In genomic region chr1:40736085-40736531, GRCh38 we compare ENCODE assay signal across 2 cellular contexts.
TF ChIP-seq lines count a peak whose summit lies in the region.

No MANE protein-coding gene starts in this region.

TF ChIP-seq in H1, 55 proteins besides CTCF, POLR2A, EP300 and RAD21:
- TF ChIP-seq USF2 (IDR thresholded peaks at IDR 0.05; ENCODE audit: low read length) (peak; percentile 54), CBX5 (IDR thresholded peaks at IDR 0.05; ENCODE audit: low read depth, low read length) (no peak), SIX5 (IDR thresholded peaks at IDR 0.05; ENCODE audit: low read depth, low read length) (no peak)

TF ChIP-seq in HepG2, 621 proteins besides CTCF, POLR2A, EP300 and RAD21:
- no peak for TF ChIP-seq CSRNP2 (CRISPR knock-in tag; conservative IDR thresholded peaks at IDR 0.05; ENCODE audit: low read depth)
- no peak for TF ChIP-seq ZBTB43 (CRISPR knock-in tag; conservative IDR thresholded peaks at IDR 0.05)
- no peak for TF ChIP-seq ZNF136 (CRISPR knock-in tag; IDR thresholded peaks at IDR 0.05; ENCODE audit: low read depth)
- no peak for TF ChIP-seq ZMYM4 (CRISPR knock-in tag; IDR thresholded peaks at IDR 0.05)
- TF ChIP-seq ZNF7 (CRISPR knock-in tag; IDR thresholded peaks at IDR 0.05) = no peak
- no peak for TF ChIP-seq ZNF580 (CRISPR knock-in tag; IDR thresholded peaks at IDR 0.05; ENCODE audit: borderline replicate concordance, low read depth)
- peak; percentile 50; the same call in 1 of the 2 replicates for TF ChIP-seq ATF7 (IDR thresholded peaks at IDR 0.05)
- no peak for TF ChIP-seq ATF7 (CRISPR knock-in tag; IDR thresholded peaks at IDR 0.05)
- TF ChIP-seq EHMT2 (IDR thresholded peaks at IDR 0.05; ENCODE audit: borderline replicate concordance, low read depth, low read length) = no peak
TF ChIP-seq in HepG2: peak in this region for 1.
